10 cellular contexts compared by ENCODE assay signal in the genomic region with DNA sequence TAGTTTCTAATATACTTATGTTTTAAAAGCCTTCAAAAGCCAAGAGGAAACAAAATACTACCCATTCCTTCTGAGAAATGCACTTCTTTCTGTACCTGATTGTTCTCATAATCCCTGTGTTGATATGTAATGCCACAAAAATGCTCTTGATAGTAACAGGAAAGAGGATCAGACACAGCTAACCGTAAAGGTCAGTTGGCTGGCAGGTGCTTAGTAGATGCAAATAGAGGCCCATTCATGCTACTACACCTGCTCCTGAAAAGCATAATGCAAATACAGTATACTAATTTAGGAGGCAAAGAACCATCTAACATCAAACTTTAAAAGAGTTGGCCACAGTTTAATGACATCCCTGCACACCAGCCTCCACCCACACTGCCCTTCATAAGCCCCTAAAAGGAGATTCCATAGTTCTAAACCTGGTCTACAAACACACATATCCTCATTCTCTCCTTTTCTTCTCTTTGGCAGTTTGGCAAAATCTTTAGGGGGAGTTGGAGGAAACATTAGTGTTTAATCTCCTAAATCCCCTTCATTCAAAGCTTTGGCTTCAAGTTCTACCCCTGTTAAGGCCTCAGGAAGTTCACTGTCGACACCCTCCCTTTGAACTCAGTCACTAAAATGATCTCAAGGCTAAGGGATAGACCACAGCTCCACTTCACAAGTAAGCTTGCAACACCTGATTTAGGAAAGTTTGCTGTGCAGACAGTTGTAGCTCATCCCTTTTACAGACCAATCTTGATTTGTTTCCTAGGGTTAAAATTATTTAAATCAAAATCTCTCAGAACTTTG. TPM values are rescaled to one million over a fixed set of nuclear protein-coding genes. Genes with fewer than 3 reads are reported as not detected.
A peak's percentile ranks its signal among the peaks of the same experiment; 100 is the strongest.
DNase-seq lines count a peak whose midpoint lies in the region; ATAC-seq and TF ChIP-seq lines count a peak whose summit lies in the region.
"Had no signal": no experiment of that assay in that cellular context is flagged by ENCODE, and none has a peak within 500 bp of the region (broad histone marks: within the 10 kb centered on the region; RNA-seq: fewer than 3 reads in every experiment).

No MANE protein-coding gene starts in this region.

- TF ChIP-seq CTCF in nephron (IDR thresholded peaks at IDR 0.05; ENCODE audit: unreplicated experiment in 3 of 3) (no peak), dorsolateral prefrontal cortex (IDR thresholded peaks at IDR 0.05 in 54 of 56, conservative IDR thresholded peaks at IDR 0.05 in 2 of 56; ENCODE audit: low read depth in 1 of 56, partially characterized antibody in 56 of 56) (no peak)

- POLR2A ChIA-PET in activated CD4-positive, alpha-beta T cell treated with anti-CD3 and anti-CD28 coated beads for 36 hours (lab: Charles Lee), result no interaction called here

- peaks cover 34% of the 10 kb centered on the region for H3K4me1 Mint-ChIP-seq in activated CD4-positive, alpha-beta T cell treated with anti-CD3 and anti-CD28 coated beads for 36 hours
- peaks cover 37% of the 10 kb centered on the region for H3K4me1 Mint-ChIP-seq in nephron

- H3K27me3 Mint-ChIP-seq in activated CD4-positive, alpha-beta T cell treated with anti-CD3 and anti-CD28 coated beads for 36 hours, result no peaks in the 10 kb centered on the region
- no peaks in the 10 kb centered on the region for H3K27me3 Mint-ChIP-seq in nephron (ENCODE audit: low read depth)

- intact Hi-C loops in activated CD4-positive, alpha-beta T cell treated with anti-CD3 and anti-CD28 coated beads for 36 hours (cut with DNase I, micrococcal nuclease), result no loop called here
- intact Hi-C loops in dorsolateral prefrontal cortex (cut with DNase I), result no loop called here

- no peak for DNase-seq in activated CD4-positive, alpha-beta T cell treated with anti-CD3 and anti-CD28 coated beads for 36 hours
- DNase-seq in activated CD4-positive, alpha-beta T cell treated with anti-CD3 and anti-CD28 coated beads, Interleukin-2, amount 50 U/mL, for 1 hour, result no peak
- DNase-seq in NCI-H146 (lab: John Stamatoyannopoulos, UW) (peak; percentile 86), SHP77 (lab: John Stamatoyannopoulos, UW) (peak; percentile 59 to 85), NCI-H1694 (lab: John Stamatoyannopoulos, UW) (no peak), dorsolateral prefrontal cortex (no peak)
- DNase-seq: NCI-H1694 treated with DMSO at 0.1 percent for 48 hours; stimulated activated CD4-positive, alpha-beta T cell treated with anti-CD3 and anti-CD28 coated beads, Interleukin-4, amount 100 ng/mL, for 4 hours had no signal

- no peak for ATAC-seq in activated CD4-positive, alpha-beta T cell treated with anti-CD3 and anti-CD28 coated beads for 36 hours
- no peak for ATAC-seq in HG02885 (IDR thresholded peaks at IDR 0.05; ENCODE audit: poor library complexity, unreplicated experiment)

- no peaks in the 10 kb centered on the region for H3K36me3 Mint-ChIP-seq in activated CD4-positive, alpha-beta T cell treated with anti-CD3 and anti-CD28 coated beads for 36 hours (ENCODE audit: low read depth)
- no peaks in the 10 kb centered on the region for H3K36me3 Mint-ChIP-seq in nephron (ENCODE audit: low read depth)

- H3K27ac ChIP-seq in dorsolateral prefrontal cortex, result no peak overlapping the region

- CTCF ChIA-PET in activated CD4-positive, alpha-beta T cell treated with anti-CD3 and anti-CD28 coated beads for 36 hours (lab: Charles Lee), result no interaction called here

- no peaks in the 10 kb centered on the region for H3K9me3 Mint-ChIP-seq in activated CD4-positive, alpha-beta T cell treated with anti-CD3 and anti-CD28 coated beads for 36 hours (ENCODE audit: low read depth)
- H3K9me3 Mint-ChIP-seq in nephron, result no peaks in the 10 kb centered on the region

- H3K4me3 Mint-ChIP-seq in activated CD4-positive, alpha-beta T cell treated with anti-CD3 and anti-CD28 coated beads for 36 hours, result no peak overlapping the region
- H3K4me3 Mint-ChIP-seq in nephron, result peak overlapping the region in 2 of 3 experiments; percentile 17 to 41

- no peak overlapping the region for H3K4me3 ChIP-seq in dorsolateral prefrontal cortex

- peak overlapping the region; percentile 69 for H3K27ac Mint-ChIP-seq in activated CD4-positive, alpha-beta T cell treated with anti-CD3 and anti-CD28 coated beads for 36 hours
- H3K27ac Mint-ChIP-seq in nephron, result no peak overlapping the region

- no peaks in the 10 kb centered on the region for H3K27me3 ChIP-seq in dorsolateral prefrontal cortex

RNA-seq across cellular contexts. Expression of a gene that starts 2.9 kb away (rescaled TPM):
- 10 to 100 TPM; 92.2 to 92.7 TPM for total RNA-seq in activated CD4-positive, alpha-beta T cell treated with anti-CD3 and anti-CD28 coated beads for 36 hours
- 100 to 1,000 TPM in 54 of 120 experiments, 10 to 100 TPM in 66; 55.7 to 149 (median 97.5) TPM for total RNA-seq in dorsolateral prefrontal cortex

Comparison
In these comparisons a context has a peak if more than half of its experiments do, and no peak if none do; other contexts are left out.
1. DNase-seq: peak in NCI-H146 (single experiment) and SHP77 (2 of 2); none in activated CD4-positive, alpha-beta T cell treated with anti-CD3 and anti-CD28 coated beads for 36 hours (single experiment), activated CD4-positive, alpha-beta T cell treated with anti-CD3 and anti-CD28 coated beads, Interleukin-2, amount 50 U/mL, for 1 hour (single experiment), NCI-H1694 (single experiment) and dorsolateral prefrontal cortex (0 of 10).